ENCODE assay signal across 8 cellular contexts in the genomic region with DNA sequence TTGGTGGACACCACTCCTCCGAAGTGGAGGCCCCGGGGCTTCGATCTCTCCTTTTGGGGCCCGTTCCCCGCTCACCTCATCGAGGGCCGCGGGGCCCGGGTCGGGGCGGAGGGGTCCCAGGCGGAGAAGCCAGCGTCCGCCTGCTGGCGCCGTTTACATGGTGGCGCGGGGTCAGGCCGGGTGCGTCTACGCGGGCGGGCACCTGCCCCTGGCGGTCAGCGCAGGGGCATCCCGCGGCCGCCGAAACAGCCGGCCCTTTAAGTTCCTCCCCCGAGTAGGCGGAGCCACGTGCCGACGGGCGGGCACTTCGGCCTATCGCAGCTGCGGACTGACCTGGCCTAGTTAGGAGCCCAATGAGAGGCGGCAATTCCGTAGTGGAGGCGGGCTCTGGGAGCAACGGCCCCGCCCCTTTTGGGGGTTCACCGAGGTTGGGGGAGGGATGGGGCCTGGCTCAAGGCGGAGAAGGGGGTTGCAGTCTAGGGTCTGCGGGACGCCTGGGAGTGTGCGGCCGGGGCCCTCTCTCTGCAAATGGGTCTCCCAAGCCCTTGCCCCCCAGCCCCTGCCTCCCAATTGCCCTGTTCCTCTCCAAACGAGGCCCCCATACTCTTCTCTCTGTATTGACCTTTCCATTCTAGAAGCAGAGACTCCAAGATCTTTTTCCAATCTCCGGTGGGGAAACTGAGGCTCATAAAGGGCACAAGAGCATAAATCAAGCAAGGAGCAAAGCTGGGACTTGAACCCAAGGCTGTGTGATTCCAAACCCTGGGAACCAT. TPM values are rescaled to one million over a fixed set of nuclear protein-coding genes. Genes with fewer than 3 reads are reported as not detected.
DNase-seq lines count a peak whose midpoint lies in the region; ATAC-seq and TF ChIP-seq lines count a peak whose summit lies in the region.

A gene with protein sequence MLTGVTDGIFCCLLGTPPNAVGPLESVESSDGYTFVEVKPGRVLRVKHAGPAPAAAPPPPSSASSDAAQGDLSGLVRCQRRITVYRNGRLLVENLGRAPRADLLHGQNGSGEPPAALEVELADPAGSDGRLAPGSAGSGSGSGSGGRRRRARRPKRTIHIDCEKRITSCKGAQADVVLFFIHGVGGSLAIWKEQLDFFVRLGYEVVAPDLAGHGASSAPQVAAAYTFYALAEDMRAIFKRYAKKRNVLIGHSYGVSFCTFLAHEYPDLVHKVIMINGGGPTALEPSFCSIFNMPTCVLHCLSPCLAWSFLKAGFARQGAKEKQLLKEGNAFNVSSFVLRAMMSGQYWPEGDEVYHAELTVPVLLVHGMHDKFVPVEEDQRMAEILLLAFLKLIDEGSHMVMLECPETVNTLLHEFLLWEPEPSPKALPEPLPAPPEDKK (minus strand): TSS at position 259 of the 773 bp plus-strand sequence. CDS start 1,809 bp downstream, outside the sequence.

- H3K9ac ChIP-seq in colonic mucosa (ENCODE audit: low read depth in 2 of 2, low read length in 2 of 2): peak within 1 kb of the TSS; percentile 46 to 87

- H3K4me3 ChIP-seq in colonic mucosa: peak within 1 kb of the TSS; percentile 63

- DNase-seq in AML-193 (lab: John Stamatoyannopoulos, UW) (peak; percentile 80 to 85), NCI-H460 (ENCODE audit: extremely low read depth, low read depth) (peak; percentile 86), colonic mucosa (peak; percentile 96), left colon (peak; percentile 96 to 97)
- DNase-seq in activated CD4-positive, alpha-beta T cell treated with anti-CD3 and anti-CD28 coated beads for 48 hours: peak; percentile 97
- peak; percentile 77 to 91 (median 84) for DNase-seq in stimulated activated CD4-positive, alpha-beta T cell treated with anti-CD3 and anti-CD28 coated beads, Interleukin-1b, Interleukin-23, amount 100 ng/mL, for 24 hours (ENCODE audit: low read depth in 4 of 4, low spot score in 1 of 4)

- H3K4me1 ChIP-seq in colonic mucosa: peaks cover 15% of the 10 kb centered on the region

- H3K27ac ChIP-seq in colonic mucosa: peak within 1 kb of the TSS; percentile 37

- H3K9me3 ChIP-seq in colonic mucosa: no peaks in the 10 kb centered on the region

- H3K36me3 ChIP-seq in colonic mucosa: no peaks in the 10 kb centered on the region

- ATAC-seq in GM19025 (IDR thresholded peaks at IDR 0.05; ENCODE audit: low read depth, unreplicated experiment) (peak; percentile 55), HG03354 (IDR thresholded peaks at IDR 0.05; ENCODE audit: poor library complexity, severe bottlenecking, unreplicated experiment) (peak; percentile 61), left colon (peak; percentile 63)

- intact Hi-C loops in colonic mucosa (cut with DNase I) (no loop called here), left colon (cut with DNase I, micrococcal nuclease) (no loop called here)

- peak; percentile 59 for TF ChIP-seq CTCF in colonic mucosa (IDR thresholded peaks at IDR 0.05)

- H3K27me3 ChIP-seq in colonic mucosa: no peaks in the 10 kb centered on the region

RNA-seq across cellular contexts. Expression of the gene that starts here (rescaled TPM):
- 1.3 and 1.4 TPM in 2 replicates for total RNA-seq in NCI-H460 (2014; rRNA removed; shearing (Covaris generic))
- polyA plus RNA-seq in NCI-H460 (2014; cell fraction: nucleus; rRNA removed): 0.43 TPM in 1 of 2 replicates, not detected in the other
- total RNA-seq in colonic mucosa: 1 to 10 TPM; 4.3 to 5.2 TPM
- total RNA-seq in left colon: 1 to 10 TPM; 5.6 to 6.0 TPM

Comparison
In these comparisons a context has a peak if more than half of its experiments do, and no peak if none do; other contexts are left out.
1. Peak in every context shown above with its lines: DNase-seq, ATAC-seq, H3K4me3 ChIP-seq and H3K27ac ChIP-seq.